In genomic region chr20:33788351-33789049, GRCh38 we compare ENCODE assay signal across 15 cellular contexts. TPM values are rescaled to one million over a fixed set of nuclear protein-coding genes. Genes with fewer than 3 reads are reported as not detected.
DNase-seq lines count a peak whose midpoint lies in the region; ATAC-seq and TF ChIP-seq lines count a peak whose summit lies in the region.
"Had no signal": no experiment of that assay in that cellular context is flagged by ENCODE, and none has a peak within 500 bp of the region (broad histone marks: within the 10 kb centered on the region; RNA-seq: fewer than 3 reads in every experiment).

No MANE protein-coding gene starts in this region.

- no peak overlapping the region for H2BK5ac ChIP-seq in H9 (ENCODE audit: insufficient read length, low read length)

- no peak overlapping the region for H3K4me3 ChIP-seq in PC-3 (ENCODE audit: low read length)
- H3K4me3 ChIP-seq in smooth muscle cell: no peak overlapping the region
- H3K4me3 ChIP-seq in A673 (ENCODE audit: low read depth, low read length, poor library complexity, severe bottlenecking): no peak overlapping the region

- H4K8ac ChIP-seq in H9 (replicated peaks; ENCODE audit: insufficient read length, low read depth, low read length): no peak overlapping the region

- CTCF ChIA-PET in PC-3 (lab: Charles Lee) (interaction anchor here (0.6 kb wide), 1 partner anchor 42 kb away, joined by 3 read pairs; no protein-coding TSS in a partner anchor), A673 (lab: Charles Lee) (no interaction called here)

- no peak overlapping the region for H2BK15ac ChIP-seq in H9 (ENCODE audit: low read depth, low read length)

- no peaks in the 10 kb centered on the region for H3K9me3 Mint-ChIP-seq in H9
- H3K9me3 Mint-ChIP-seq: nephron progenitor cell had no signal

- peaks cover 0 to 7% (median 0%) of the 10 kb centered on the region in 3 experiments; a peak in 1 of 7 replicates for H3K36me3 Mint-ChIP-seq in H9 (ENCODE audit: insufficient read depth in 1 of 3, low read depth in 3 of 3)

- no peak overlapping the region for H2AFZ ChIP-seq in H9 (ENCODE audit: low read length)
- no peak overlapping the region for H2AFZ ChIP-seq in PC-3 (ENCODE audit: low read length)
- no peak overlapping the region for H2AFZ ChIP-seq in smooth muscle cell (ENCODE audit: low read depth)

- no peak overlapping the region for H3T11ph ChIP-seq in H9 (ENCODE audit: low read length)

- no peak overlapping the region for H2AK5ac ChIP-seq in H9 (ENCODE audit: insufficient read length, low read length)

- H3K27ac ChIP-seq in H9 (ENCODE audit: insufficient read length, low read depth, low read length) (no peak overlapping the region), PC-3 (ENCODE audit: low read length) (peak overlapping the region; percentile 90), smooth muscle cell (ENCODE audit: low read depth) (peak overlapping the region; percentile 68), A673 (ENCODE audit: low read depth, low read length, poor library complexity, severe bottlenecking) (no peak overlapping the region)

- DNase-seq in H9: no peak
- peak; percentile 70 for DNase-seq in PC-3
- peak; percentile 36 to 51 for DNase-seq in left colon
- no peak for DNase-seq in smooth muscle cell (lab: John Stamatoyannopoulos, UW; ENCODE audit: unreplicated experiment)
- no peak for DNase-seq in A673 (ENCODE audit: low spot score)
- DNase-seq: C1 segment of cervical spinal cord; left ventricle myocardium superior; NCI-H2107; NCI-H82; nephron progenitor cell; SHP77 treated with DMSO at 0.1 percent for 48 hours; stimulated activated CD4-positive, alpha-beta T cell treated with anti-CD3 and anti-CD28 coated beads, Interleukin-4, amount 100 ng/mL, for 4 hours had no signal

- no peak overlapping the region for H3K4ac ChIP-seq in H9 (ENCODE audit: low read depth, low read length)

- H3K23me2 ChIP-seq in H9 (ENCODE audit: insufficient read length, low read depth, low read length, poor library complexity, severe bottlenecking): no peaks in the 10 kb centered on the region

- H3K79me1 ChIP-seq in H9 (ENCODE audit: insufficient read depth, low read depth, low read length, poor library complexity, severe bottlenecking): no peaks in the 10 kb centered on the region

- H2BK20ac ChIP-seq in H9 (ENCODE audit: low read depth, low read length, poor library complexity, severe bottlenecking): no peak overlapping the region

- no peaks in the 10 kb centered on the region for H3F3A ChIP-seq in PC-3 (ENCODE audit: low read length, unreplicated experiment)
- H3F3A ChIP-seq in smooth muscle cell (ENCODE audit: low read depth): peaks cover 14% of the 10 kb centered on the region

- H3K56ac ChIP-seq in H9 (ENCODE audit: insufficient read length, low read depth, low read length): no peak overlapping the region

- H3K4me3 Mint-ChIP-seq in H9: no peak overlapping the region
- H3K4me3 Mint-ChIP-seq: activated naive CD8-positive, alpha-beta T cell; nephron progenitor cell had no signal

- WGBS in H9 (ENCODE audit: extremely low coverage, insufficient read length, low lambda C conversion rate): no CpG with 5 or more reads among the region's 12 CpGs
- WGBS in smooth muscle cell (ENCODE audit: low lambda C conversion rate): 86% methylated on average over 12 of the region's 12 CpGs

- ATAC-seq in PC-3: no peak
- no peak for ATAC-seq in left colon
- no peak for ATAC-seq in GM19023 (IDR thresholded peaks at IDR 0.05; ENCODE audit: unreplicated experiment)
- ATAC-seq in GM21529 (IDR thresholded peaks at IDR 0.05; ENCODE audit: unreplicated experiment): no peak

- no peak overlapping the region for H2BK120ac ChIP-seq in H9 (ENCODE audit: low read depth, low read length, poor library complexity, severe bottlenecking)

- H3K9me3 ChIP-seq in H9 (ENCODE audit: control insufficient read depth, low read depth, low read length) (no peaks in the 10 kb centered on the region), PC-3 (ENCODE audit: low read length) (no peaks in the 10 kb centered on the region), smooth muscle cell (replicated peaks; ENCODE audit: low read depth) (no peaks in the 10 kb centered on the region), A673 (ENCODE audit: low read depth, low read length, poor library complexity, severe bottlenecking) (no peaks in the 10 kb centered on the region)

- H3K27me3 ChIP-seq in H9 (ENCODE audit: insufficient read depth, low read length) (no peaks in the 10 kb centered on the region), PC-3 (ENCODE audit: low read length) (no peaks in the 10 kb centered on the region), smooth muscle cell (ENCODE audit: low read depth) (no peaks in the 10 kb centered on the region), A673 (replicated peaks; ENCODE audit: insufficient read depth, low read depth, low read length, poor library complexity) (no peaks in the 10 kb centered on the region)

- H3K36me3 ChIP-seq in PC-3 (ENCODE audit: low read depth, low read length) (no peaks in the 10 kb centered on the region), smooth muscle cell (ENCODE audit: low read depth) (no peaks in the 10 kb centered on the region), A673 (ENCODE audit: insufficient read depth, low read length, poor library complexity, severe bottlenecking) (no peaks in the 10 kb centered on the region)

- H3K27me3 Mint-ChIP-seq in H9 (ENCODE audit: low read depth): no peaks in the 10 kb centered on the region
- H3K27me3 Mint-ChIP-seq: activated naive CD8-positive, alpha-beta T cell had no signal

- TF ChIP-seq CTCF in H9 (conservative IDR thresholded peaks at IDR 0.05): no peak
- TF ChIP-seq CTCF in PC-3 (conservative IDR thresholded peaks at IDR 0.05; ENCODE audit: low read depth, low read length): no peak
- no peak for TF ChIP-seq CTCF in smooth muscle cell (IDR thresholded peaks at IDR 0.05; ENCODE audit: borderline replicate concordance, insufficient read depth, poor library complexity, severe bottlenecking)
- TF ChIP-seq CTCF in A673 (conservative IDR thresholded peaks at IDR 0.05; ENCODE audit: low read depth, low read length): no peak

- BruUV-seq in PC-3 (replicated peaks; lab: Mats Ljungman, UMichigan) (no TSS peak), A673 (replicated peaks; lab: Mats Ljungman, UMichigan) (no TSS peak)

- peaks cover 4% of the 10 kb centered on the region in 2 experiments for H3K4me1 Mint-ChIP-seq in H9

- H4K20me1 ChIP-seq in H9 (ENCODE audit: control insufficient read depth, insufficient read depth, insufficient read length): no peaks in the 10 kb centered on the region
- no peaks in the 10 kb centered on the region for H4K20me1 ChIP-seq in PC-3 (ENCODE audit: low read length)
- peaks cover 3% of the 10 kb centered on the region for H4K20me1 ChIP-seq in smooth muscle cell (ENCODE audit: low read depth)

- H3K4me2 ChIP-seq in H9 (ENCODE audit: insufficient read depth, insufficient read length, low read length) (no peak overlapping the region), PC-3 (ENCODE audit: low read length) (peak overlapping the region; percentile 81; the same call in 1 of the 2 replicates), smooth muscle cell (no peak overlapping the region)

- no peaks in the 10 kb centered on the region for H3K9me2 ChIP-seq in PC-3 (replicated peaks; ENCODE audit: low read length)

- POLR2A ChIA-PET in PC-3 (lab: Charles Lee; ENCODE audit: unreplicated experiment): no interaction called here
- POLR2A ChIA-PET in A673 (lab: Charles Lee; ENCODE audit: low non-redundant PET): no interaction called here

- no peak overlapping the region for H3K14ac ChIP-seq in H9 (ENCODE audit: insufficient read depth, low read length)

- H2BK12ac ChIP-seq in H9 (ENCODE audit: insufficient read length, low read depth, low read length): no peak overlapping the region

- H3K79me2 ChIP-seq in H9 (ENCODE audit: insufficient read depth, low read length) (no peaks in the 10 kb centered on the region), PC-3 (ENCODE audit: low read length) (no peaks in the 10 kb centered on the region), smooth muscle cell (ENCODE audit: low read depth) (no peaks in the 10 kb centered on the region)

- H3K9ac ChIP-seq in H9 (ENCODE audit: extremely low read depth, insufficient read length, low read length) (no peak overlapping the region), PC-3 (ENCODE audit: low read length) (peak overlapping the region; percentile 62; the same call in 1 of the 2 replicates), smooth muscle cell (ENCODE audit: low read depth) (no peak overlapping the region)

- no peak overlapping the region for H3K23ac ChIP-seq in H9 (ENCODE audit: insufficient read length, low read depth, low read length)

- H3K18ac ChIP-seq in H9 (ENCODE audit: insufficient read length, low read depth, low read length): no peak overlapping the region

- H4K5ac ChIP-seq in H9 (ENCODE audit: insufficient read length, low read depth, low read length): no peak overlapping the region

- peak overlapping the region in 2 of 3 experiments; percentile 32; a peak in 4 of 7 replicates for H3K27ac Mint-ChIP-seq in H9
- H3K27ac Mint-ChIP-seq: activated naive CD8-positive, alpha-beta T cell; nephron progenitor cell had no signal

- intact Hi-C loops in PC-3 (cut with micrococcal nuclease): loop anchor here (1.0 to 10.0 kb wide), 3 partner anchors 23 to 104 kb away; partner anchors contain the start of genes CHMP4B, E2F1 and ZNF341
- intact Hi-C loops in left colon (cut with DNase I, micrococcal nuclease): no loop called here
- intact Hi-C loops in A673 (cut with micrococcal nuclease; ENCODE audit: unreplicated experiment): no loop called here

- H3K4me1 ChIP-seq in H9 (ENCODE audit: insufficient read depth, low read length): no peaks in the 10 kb centered on the region
- H3K4me1 ChIP-seq in PC-3 (ENCODE audit: insufficient read depth, low read length): peaks cover 38% of the 10 kb centered on the region
- H3K4me1 ChIP-seq in smooth muscle cell (ENCODE audit: low read depth): no peaks in the 10 kb centered on the region
- no peaks in the 10 kb centered on the region for H3K4me1 ChIP-seq in A673 (ENCODE audit: insufficient read depth, low read length, poor library complexity, severe bottlenecking)

- no peak overlapping the region for H4K91ac ChIP-seq in H9 (ENCODE audit: insufficient read length, low read depth, low read length)

RNA-seq across cellular contexts. Expression of gene CHMP4B, which starts 22.6 kb away (rescaled TPM):
- total RNA-seq in H9 (2021) (94.9 and 97.9 TPM in 2 replicates), PC-3 (2014; rRNA removed) (68.8 and 91.1 TPM in 2 replicates), left colon (100 to 1,000 TPM; 166 to 233 TPM), smooth muscle cell (49.4 and 52.7 TPM in 2 replicates), A673 (2021) (68.5 and 68.9 TPM in 2 replicates)
- polyA plus RNA-seq in smooth muscle cell: 6.2 and 7.1 TPM in 2 replicates

RNA-seq across cellular contexts. Expression of gene ZNF341, which starts 56.7 kb away (rescaled TPM):
- total RNA-seq in H9 (2021) (5.2 and 6.0 TPM in 2 replicates), PC-3 (2014; rRNA removed) (4.4 and 5.1 TPM in 2 replicates), left colon (1 to 10 TPM; 4.2 to 4.9 TPM), smooth muscle cell (1.2 and 1.4 TPM in 2 replicates), A673 (2021) (4.7 and 5.0 TPM in 2 replicates)
- 2.0 and 3.2 TPM in 2 replicates for polyA plus RNA-seq in smooth muscle cell

Comparison
In these comparisons a context has a peak if more than half of its experiments do, and no peak if none do; other contexts are left out.
1. DNase-seq: peak in PC-3 (single experiment) and left colon (2 of 2); none in H9 (single experiment), smooth muscle cell (single experiment) and A673 (single experiment).
2. H3K27ac ChIP-seq: peak in PC-3 (single experiment) and smooth muscle cell (single experiment); none in H9 (single experiment) and A673 (single experiment).